9 cellular contexts compared by ENCODE assay signal in the genomic region with DNA sequence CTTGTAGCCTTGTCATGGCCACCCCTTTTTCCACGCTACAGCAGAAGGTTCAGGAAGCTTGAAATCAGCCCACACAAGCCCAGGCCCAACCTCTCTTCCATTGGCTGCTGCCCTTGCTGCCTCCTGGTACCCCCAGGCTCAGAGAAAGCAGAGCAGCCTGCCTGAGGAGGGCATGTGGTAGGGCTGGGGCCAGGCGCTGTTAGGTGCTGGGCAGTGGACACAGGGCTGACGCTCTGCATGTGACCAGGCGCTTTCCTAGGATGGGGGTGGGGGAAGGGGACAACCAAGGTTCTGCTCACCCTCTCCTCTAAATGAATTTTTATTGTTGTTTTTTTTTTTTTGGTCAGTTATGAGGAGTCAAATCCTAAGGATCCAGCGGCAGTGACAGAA. TPM values are rescaled to one million over a fixed set of nuclear protein-coding genes. Genes with fewer than 3 reads are reported as not detected.
DNase-seq lines count a peak whose midpoint lies in the region; ATAC-seq and TF ChIP-seq lines count a peak whose summit lies in the region.
"Had no signal": no experiment of that assay in that cellular context is flagged by ENCODE, and none has a peak within 500 bp of the region (broad histone marks: within the 10 kb centered on the region; RNA-seq: fewer than 3 reads in every experiment).

No MANE protein-coding gene starts in this region.

- intact Hi-C loops in mammary epithelial cell (cut with micrococcal nuclease) = loop anchor here (1.0 kb wide), 1 partner anchor 45 kb away; no protein-coding TSS in a partner anchor

- no peaks in the 10 kb centered on the region for H3K9me3 ChIP-seq in AG04450 (ENCODE audit: control insufficient read depth, insufficient read depth, low read length)
- H3K9me3 ChIP-seq in HUES64 (ENCODE audit: insufficient read depth, low read depth, low read length) = no peaks in the 10 kb centered on the region
- H3K9me3 ChIP-seq in mammary epithelial cell (replicated peaks; ENCODE audit: insufficient read depth, low read length) = no peaks in the 10 kb centered on the region
- no peaks in the 10 kb centered on the region for H3K9me3 ChIP-seq in neutrophil
- H3K9me3 ChIP-seq: testis had no signal

- H3K27ac ChIP-seq in AG04450 (ENCODE audit: low read depth, low read length) = peak overlapping the region; percentile 21
- peak overlapping the region; percentile 35; the same call in 1 of the 2 replicates for H3K27ac ChIP-seq in HUES64 (ENCODE audit: low read depth, low read length)
- peak overlapping the region; percentile 17 for H3K27ac ChIP-seq in mammary epithelial cell (ENCODE audit: insufficient read depth, low read depth, low read length)
- H3K27ac ChIP-seq in neutrophil = peak overlapping the region; percentile 38

- H3K27me3 ChIP-seq in AG04450 (ENCODE audit: control insufficient read depth, insufficient read depth, low read length) (no peaks in the 10 kb centered on the region), HUES64 (ENCODE audit: insufficient read depth, low read length) (no peaks in the 10 kb centered on the region), mammary epithelial cell (ENCODE audit: insufficient read depth, low read length) (no peaks in the 10 kb centered on the region), neutrophil (no peaks in the 10 kb centered on the region)
- H3K27me3 ChIP-seq: testis had no signal

- TF ChIP-seq CTCF in AG04450 (IDR thresholded peaks at IDR 0.05; ENCODE audit: low read depth, low read length) (no peak), mammary epithelial cell (conservative IDR thresholded peaks at IDR 0.05 in 1 of 2, IDR thresholded peaks at IDR 0.05 in 1 of 2; ENCODE audit: extremely low read depth in 1 of 2, insufficient read depth in 1 of 2, low read depth in 1 of 2, low read length in 2 of 2) (no peak), neutrophil (IDR thresholded peaks at IDR 0.05) (no peak)

- H3K4me3 ChIP-seq in AG04450 (ENCODE audit: low read depth, low read length) (no peak overlapping the region), HUES64 (ENCODE audit: low read length) (no peak overlapping the region), mammary epithelial cell (replicated peaks in 1 of 3; ENCODE audit: insufficient read depth in 1 of 3, low read depth in 2 of 3, low read length in 3 of 3) (no peak overlapping the region), neutrophil (ENCODE audit: low read depth in 1 of 2, low read length in 1 of 2) (no peak overlapping the region)
- H3K4me3 ChIP-seq: testis had no signal

- DNase-seq in AG04450 (ENCODE audit: low read depth, low spot score) (no peak), mammary epithelial cell (no peak), HuH-7 (ENCODE audit: low spot score) (no peak), ureter (ENCODE audit: low spot score) (no peak)

- H3K79me2 ChIP-seq in mammary epithelial cell (ENCODE audit: insufficient read depth, low read length) = no peaks in the 10 kb centered on the region

- H3K4me2 ChIP-seq in mammary epithelial cell (ENCODE audit: insufficient read depth, low read depth, low read length) = peak overlapping the region; percentile 17

- BruUV-seq in mammary epithelial cell (replicated peaks; lab: Mats Ljungman, UMichigan) = no TSS peak

- in situ Hi-C loops in mammary epithelial cell (cut with MboI; ENCODE audit: low sequenced_read_pairs in 2 of 2) = loop anchor here in 1 of 2 donors (25.0 kb wide), 1 partner anchor 144 kb away; a partner anchor contains a TSS

- no peak for ATAC-seq in HG03469 (IDR thresholded peaks at IDR 0.05; ENCODE audit: unreplicated experiment)
- no peak for ATAC-seq in HG03457 (IDR thresholded peaks at IDR 0.05; ENCODE audit: unreplicated experiment)

- no peaks in the 10 kb centered on the region for H4K20me1 ChIP-seq in mammary epithelial cell (ENCODE audit: insufficient read depth, low read length)

- dilution Hi-C loops in mammary epithelial cell (cut with HindIII; ENCODE audit: low sequenced_read_pairs) = loop anchor here (5.0 to 25.0 kb wide), 2 partner anchors 44 to 144 kb away; a partner anchor contains a TSS

- peaks cover 27% of the 10 kb centered on the region for H3K36me3 ChIP-seq in HUES64 (ENCODE audit: insufficient read depth, low read length)
- no peaks in the 10 kb centered on the region for H3K36me3 ChIP-seq in mammary epithelial cell (ENCODE audit: insufficient read depth, low read length)
- H3K36me3 ChIP-seq in neutrophil = peaks cover 67% of the 10 kb centered on the region

- CTCF ChIA-PET in AG04450 (lab: Charles Lee) (interaction anchor here (0.8 to 23.4 kb wide), 14 partner anchors 9 to 155 kb away, joined by 3 to 1107 read pairs (median 4); a partner anchor contains a TSS), mammary epithelial cell (lab: Charles Lee; ENCODE audit: low non-redundant PET) (interaction anchor here (0.7 to 3.0 kb wide), 2 partner anchors 12 to 44 kb away, joined by 4 to 28 read pairs; no protein-coding TSS in a partner anchor)

- 87% methylated on average over 5 of the region's 5 CpGs for WGBS in HUES64
- 56% methylated on average over 2 of the region's 5 CpGs for WGBS in mammary epithelial cell (ENCODE audit: low coverage, missing lambda C conversion rate)

- no peak overlapping the region for H2AFZ ChIP-seq in mammary epithelial cell (ENCODE audit: low read depth, low read length)

- no peak overlapping the region for H3K9ac ChIP-seq in HUES64 (ENCODE audit: low read depth, low read length)
- H3K9ac ChIP-seq in mammary epithelial cell (ENCODE audit: insufficient read depth, low read length) = no peak overlapping the region

- POLR2A ChIA-PET in AG04450 (lab: Yijun Ruan, JAX) = interaction anchor here (0.7 to 5.9 kb wide), 4 partner anchors 37 to 70 kb away, joined by 5 to 42 read pairs (median 12); a partner anchor contains a TSS

- H3K4me1 ChIP-seq in HUES64 (ENCODE audit: insufficient read depth, low read length) = peaks cover 34% of the 10 kb centered on the region
- H3K4me1 ChIP-seq in mammary epithelial cell (ENCODE audit: insufficient read depth, low read length) = peaks cover 75% of the 10 kb centered on the region
- peaks cover 17 to 21% of the 10 kb centered on the region in 2 experiments for H3K4me1 ChIP-seq in neutrophil (ENCODE audit: control insufficient read depth in 1 of 2, insufficient read depth in 1 of 2, low read depth in 1 of 2, low read length in 1 of 2)

RNA-seq across cellular contexts. Expression of a gene that starts 36.3 kb away (rescaled TPM):
- polyA plus RNA-seq in AG04450 (2011; rRNA removed) (7.8 and 11.1 TPM in 2 replicates), mammary epithelial cell (206 TPM)
- polyA minus RNA-seq in AG04450 (2011; rRNA and poly(A)+ RNA removed) = 7.1 and 9.5 TPM in 2 replicates
- 115 TPM for polyA plus RNA-seq in HUES64 (2013, experiment 1 of 2)
- 95.7 TPM for polyA plus RNA-seq in HUES64 (2013, experiment 2 of 2)
- total RNA-seq in mammary epithelial cell (10 to 100 TPM; 66.2 to 86.1 TPM), ureter (367 TPM)
- 20.0 TPM for polyA minus RNA-seq in mammary epithelial cell

RNA-seq across cellular contexts. Expression of a gene that starts 54.5 kb away (rescaled TPM):
- 167 and 203 TPM in 2 replicates for polyA plus RNA-seq in AG04450 (2011; rRNA removed)
- 155 and 196 TPM in 2 replicates for polyA minus RNA-seq in AG04450 (2011; rRNA and poly(A)+ RNA removed)
- 88.7 TPM for polyA plus RNA-seq in HUES64 (2013, experiment 1 of 2)
- 72.9 TPM for polyA plus RNA-seq in HUES64 (2013, experiment 2 of 2)
- total RNA-seq in mammary epithelial cell = 100 to 1,000 TPM in 1 of 2 donors, 10 to 100 TPM in 1; 65.2 to 184 TPM
- 160 TPM for polyA plus RNA-seq in mammary epithelial cell
- polyA minus RNA-seq in mammary epithelial cell = 137 TPM
- 176 TPM for total RNA-seq in ureter
